Comparison of ENCODE assay signal across 30 cellular contexts in the genomic region with DNA sequence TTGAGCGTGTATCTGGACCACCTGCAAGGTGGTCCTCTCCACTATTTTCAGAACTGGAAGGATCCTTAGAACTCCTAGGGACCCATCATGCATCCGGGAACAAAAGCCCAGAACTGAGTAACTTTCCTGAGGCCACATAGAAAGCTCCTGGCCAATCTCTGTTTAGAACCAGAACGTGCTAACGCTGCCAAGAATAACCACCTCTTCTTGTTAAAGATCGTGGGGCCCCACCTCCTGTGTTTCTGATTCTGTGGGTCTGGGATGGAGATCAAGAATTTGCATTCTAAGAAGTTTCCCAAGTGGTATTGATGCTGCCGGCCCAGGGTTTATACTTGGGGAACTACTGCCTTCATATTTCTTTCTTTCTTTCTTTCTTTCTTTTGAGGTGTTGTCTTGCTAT. TPM values are rescaled to one million over a fixed set of nuclear protein-coding genes. Genes with fewer than 3 reads are reported as not detected.
DNase-seq lines count a peak whose midpoint lies in the region; ATAC-seq and TF ChIP-seq lines count a peak whose summit lies in the region.
"Had no signal": no experiment of that assay in that cellular context is flagged by ENCODE, and none has a peak within 500 bp of the region (broad histone marks: within the 10 kb centered on the region; RNA-seq: fewer than 3 reads in every experiment).

No MANE protein-coding gene starts in this region.

- no peak overlapping the region for H3K27ac ChIP-seq in right atrium auricular region
- H3K27ac ChIP-seq: 22Rv1, heart right ventricle, pancreas, SK-N-MC, spleen, testis had no signal

- TF ChIP-seq CTCF in right atrium auricular region (IDR thresholded peaks at IDR 0.05) = no peak
- no peak for TF ChIP-seq CTCF in fibroblast of the aortic adventitia (IDR thresholded peaks at IDR 0.05; ENCODE audit: insufficient read depth, low read length)

- H3K36me3 Mint-ChIP-seq in activated naive CD8-positive, alpha-beta T cell treated with anti-CD3 and anti-CD28 coated beads for 36 hours = no peaks in the 10 kb centered on the region
- H3K36me3 Mint-ChIP-seq: activated naive CD4-positive, alpha-beta T cell treated with anti-CD3 and anti-CD28 coated beads, Interleukin-2, amount 50 U/mL, for 72 hours had no signal

- peaks cover 40% of the 10 kb centered on the region for H3K27me3 Mint-ChIP-seq in activated naive CD8-positive, alpha-beta T cell treated with anti-CD3 and anti-CD28 coated beads for 36 hours

- peaks cover 0 to 18% of the 10 kb centered on the region in 2 donors for H3K4me1 ChIP-seq in right atrium auricular region
- H3K4me1 ChIP-seq: pancreas had no signal

- H3K27ac Mint-ChIP-seq in activated naive CD8-positive, alpha-beta T cell treated with anti-CD3 and anti-CD28 coated beads for 36 hours = no peak overlapping the region
- H3K27ac Mint-ChIP-seq: activated CD4-positive, alpha-beta T cell treated with anti-CD3 and anti-CD28 coated beads for 36 hours; activated CD8-positive, alpha-beta T cell treated with anti-CD3 and anti-CD28 coated beads, Interleukin-2, amount 10 ng/mL, durations not matched to agents 7 days and 5 days; activated naive CD4-positive, alpha-beta T cell treated with anti-CD3 and anti-CD28 coated beads, Interleukin-2, amount 50 U/mL, for 72 hours; CD8-positive, alpha-beta memory T cell; T-helper 17 cell had no signal

- intact Hi-C loops in Right ventricle myocardium superior (cut with DNase I) = loop anchor here (5.0 kb wide), 1 partner anchor 216 kb away; no protein-coding TSS in a partner anchor

- peaks cover 1% of the 10 kb centered on the region for H3K4me1 Mint-ChIP-seq in activated naive CD8-positive, alpha-beta T cell treated with anti-CD3 and anti-CD28 coated beads for 36 hours

- no peak overlapping the region for H3K4me3 Mint-ChIP-seq in activated naive CD8-positive, alpha-beta T cell treated with anti-CD3 and anti-CD28 coated beads for 36 hours
- H3K4me3 Mint-ChIP-seq: activated CD4-positive, alpha-beta T cell treated with anti-CD3 and anti-CD28 coated beads for 36 hours; activated CD8-positive, alpha-beta T cell treated with anti-CD3 and anti-CD28 coated beads, Interleukin-2, amount 10 ng/mL, durations not matched to agents 7 days and 5 days; CD8-positive, alpha-beta memory T cell; neural crest cell; T-helper 17 cell had no signal

- H3K4me3 ChIP-seq in right atrium auricular region = no peak overlapping the region
- no peak overlapping the region for H3K4me3 ChIP-seq in fibroblast of the aortic adventitia (ENCODE audit: low read depth, low read length)
- H3K4me3 ChIP-seq: heart right ventricle, pancreas, SK-N-MC, spleen, testis had no signal

- no peaks in the 10 kb centered on the region for H3K9me3 Mint-ChIP-seq in activated naive CD8-positive, alpha-beta T cell treated with anti-CD3 and anti-CD28 coated beads for 36 hours
- H3K9me3 Mint-ChIP-seq: activated naive CD4-positive, alpha-beta T cell treated with anti-CD3 and anti-CD28 coated beads, Interleukin-2, amount 50 U/mL, for 72 hours; CD8-positive, alpha-beta memory T cell; neural crest cell had no signal

- H3K36me3 ChIP-seq in right atrium auricular region = no peaks in the 10 kb centered on the region
- H3K36me3 ChIP-seq: pancreas had no signal

- H3K9me3 ChIP-seq in right atrium auricular region = no peaks in the 10 kb centered on the region
- H3K9me3 ChIP-seq: heart right ventricle, pancreas, spleen, testis had no signal

- ATAC-seq in Right ventricle myocardium superior (ENCODE audit: poor library complexity) (no peak), HG02840 (IDR thresholded peaks at IDR 0.05; ENCODE audit: low FRiP score, unreplicated experiment) (no peak), GM21423 (IDR thresholded peaks at IDR 0.05; ENCODE audit: unreplicated experiment) (no peak)
- ATAC-seq: activated CD4-positive, alpha-beta T cell treated with anti-CD3 and anti-CD28 coated beads for 36 hours; activated CD8-positive, alpha-beta T cell treated with anti-CD3 and anti-CD28 coated beads, Interleukin-2, amount 10 ng/mL, durations not matched to agents 7 days and 5 days; heart right ventricle; left cardiac atrium; pancreas; T-helper 17 cell had no signal

- DNase-seq in Right ventricle myocardium superior (peak; percentile 1), right atrium auricular region (ENCODE audit: low spot score) (no peak), astrocyte of the hippocampus (ENCODE audit: low read depth, low spot score) (peak; percentile 85), fibroblast of the aortic adventitia (ENCODE audit: low read depth) (peak; percentile 80), C1 segment of cervical spinal cord (lab: John Stamatoyannopoulos, UW) (no peak)
- DNase-seq in activated naive CD8-positive, alpha-beta T cell treated with anti-CD3 and anti-CD28 coated beads for 36 hours = no peak
- DNase-seq: activated CD4-positive, alpha-beta T cell treated with anti-CD3 and anti-CD28 coated beads for 36 hours; activated CD8-positive, alpha-beta T cell treated with anti-CD3 and anti-CD28 coated beads, Interleukin-2, amount 10 ng/mL, durations not matched to agents 7 days and 5 days; AML-193; CD8-positive, alpha-beta memory T cell; DMS 273 treated with DMSO at 0.1 percent for 48 hours; HCEC 1CT; heart right ventricle; KG1; left cardiac atrium; MM.1S; NCI-H1436; NCI-H2107; stimulated activated CD4-positive, alpha-beta T cell treated with anti-CD3 and anti-CD28 coated beads, Interleukin-4, amount 100 ng/mL, for 4 hours; stimulated activated naive CD4-positive, alpha-beta T cell; T-helper 17 cell; testis had no signal

- no peaks in the 10 kb centered on the region for H3K27me3 ChIP-seq in right atrium auricular region
- H3K27me3 ChIP-seq: pancreas, testis had no signal

RNA-seq across cellular contexts. Expression of a gene that starts 13.3 kb away (rescaled TPM):
- 7.4 TPM for total RNA-seq in Right ventricle myocardium superior
- 10 to 100 TPM in 1 of 2 donors, 1 to 10 TPM in 1; 9.6 to 14.9 TPM for total RNA-seq in right atrium auricular region
- 0.45 and 1.5 TPM in 2 replicates for total RNA-seq in fibroblast of the aortic adventitia (ENCODE audit: low replicate concordance)
- total RNA-seq in activated naive CD8-positive, alpha-beta T cell treated with anti-CD3 and anti-CD28 coated beads for 36 hours = 1 to 10 TPM; 4.6 to 5.3 TPM

RNA-seq across cellular contexts. Expression of a gene that starts 41.6 kb away (rescaled TPM):
- total RNA-seq in Right ventricle myocardium superior = 23.0 TPM
- total RNA-seq in right atrium auricular region = 10 to 100 TPM; 17.8 to 23.3 TPM
- total RNA-seq in fibroblast of the aortic adventitia (ENCODE audit: low replicate concordance) = 11.9 and 24.0 TPM in 2 replicates
- total RNA-seq in activated naive CD8-positive, alpha-beta T cell treated with anti-CD3 and anti-CD28 coated beads for 36 hours = 10 to 100 TPM; 26.2 to 27.3 TPM

Comparison
In these comparisons a context has a peak if more than half of its experiments do, and no peak if none do; other contexts are left out.
1. DNase-seq: peak in Right ventricle myocardium superior (single experiment), astrocyte of the hippocampus (single experiment) and fibroblast of the aortic adventitia (single experiment); none in right atrium auricular region (single experiment), C1 segment of cervical spinal cord (0 of 14) and activated naive CD8-positive, alpha-beta T cell treated with anti-CD3 and anti-CD28 coated beads for 36 hours (single experiment).